ENCODE assay signal across 18 cellular contexts in the genomic region with DNA sequence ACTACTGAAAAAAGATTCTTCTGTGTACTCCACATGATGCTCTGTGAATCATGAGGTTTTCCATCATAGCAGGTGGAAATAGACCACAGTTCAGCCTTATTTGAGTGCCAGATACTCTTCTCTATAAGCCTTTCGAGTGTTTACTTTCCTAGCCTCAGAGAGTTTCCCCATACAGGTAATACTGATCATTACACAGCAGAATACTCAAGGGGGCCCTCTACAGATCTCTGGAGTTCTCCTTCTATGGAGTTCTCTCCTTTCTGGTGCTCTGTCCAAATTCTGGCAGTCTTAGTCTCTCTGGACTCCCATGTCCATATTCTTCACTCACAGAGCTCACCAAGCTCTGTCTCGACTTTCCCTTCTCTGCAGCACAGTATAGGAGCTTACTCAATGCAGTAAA.
DNase-seq lines count a peak whose midpoint lies in the region; ATAC-seq, FAIRE-seq and TF ChIP-seq lines count a peak whose summit lies in the region.
"Had no signal": no experiment of that assay in that cellular context is flagged by ENCODE, and none has a peak within 500 bp of the region (broad histone marks: within the 10 kb centered on the region; RNA-seq: fewer than 3 reads in every experiment).

No MANE protein-coding gene starts in this region.

- H3K4me3 ChIP-seq in HepG2 (replicated peaks in 1 of 3; ENCODE audit: insufficient read depth in 1 of 3, low read depth in 2 of 3, low read length in 3 of 3) (no peak overlapping the region), right lobe of liver (no peak overlapping the region), endodermal cell (ENCODE audit: low read length) (no peak overlapping the region)
- H3K4me3 ChIP-seq: cardiac muscle cell, SJSA1, vagina had no signal

- ATAC-seq in HepG2 (peak; percentile 90), right lobe of liver (no peak), GM19351 (IDR thresholded peaks at IDR 0.05; ENCODE audit: unreplicated experiment) (no peak)
- ATAC-seq: activated T-cell treated with anti-CD3 and anti-CD28 coated beads, Interleukin-2, amount 50 U/mL, for 4 hours had no signal

- H3K27me3 Mint-ChIP-seq in endodermal cell (ENCODE audit: insufficient read depth) = no peaks in the 10 kb centered on the region
- H3K27me3 Mint-ChIP-seq: activated naive CD8-positive, alpha-beta T cell treated with anti-CD3 and anti-CD28 coated beads, Interleukin-2, amount 10 ng/mL, durations not matched to agents 7 days and 5 days; memory B cell had no signal

- H2AFZ ChIP-seq in HepG2 (ENCODE audit: low read length) = no peak overlapping the region

- no peak overlapping the region for H3K4me3 Mint-ChIP-seq in endodermal cell
- H3K4me3 Mint-ChIP-seq: activated naive CD8-positive, alpha-beta T cell treated with anti-CD3 and anti-CD28 coated beads, Interleukin-2, amount 10 ng/mL, durations not matched to agents 7 days and 5 days; activated T-cell treated with anti-CD3 and anti-CD28 coated beads, Interleukin-2, amount 50 U/mL, for 4 hours; memory B cell had no signal

- no peaks in the 10 kb centered on the region for H4K20me1 ChIP-seq in HepG2 (ENCODE audit: insufficient read depth, low read length)

- H3K4me1 Mint-ChIP-seq in endodermal cell = no peaks in the 10 kb centered on the region
- H3K4me1 Mint-ChIP-seq: activated naive CD8-positive, alpha-beta T cell treated with anti-CD3 and anti-CD28 coated beads, Interleukin-2, amount 10 ng/mL, durations not matched to agents 7 days and 5 days; memory B cell had no signal

- no peak overlapping the region for H3K4me2 ChIP-seq in HepG2 (ENCODE audit: low read depth, low read length)

- TF ChIP-seq EP300 in HepG2 (IDR thresholded peaks at IDR 0.05; ENCODE audit: low read depth in 2 of 2, low read length in 2 of 2) (no peak), HepG2 (CRISPR knock-in tag; IDR thresholded peaks at IDR 0.05; ENCODE audit: borderline replicate concordance) (no peak)

- no peaks in the 10 kb centered on the region for H3K36me3 ChIP-seq in HepG2 (replicated peaks in 1 of 2; ENCODE audit: control insufficient read depth in 1 of 2, insufficient read depth in 2 of 2, low read length in 2 of 2)
- no peaks in the 10 kb centered on the region for H3K36me3 ChIP-seq in right lobe of liver
- no peaks in the 10 kb centered on the region for H3K36me3 ChIP-seq in endodermal cell (ENCODE audit: control insufficient read depth, insufficient read depth, low read length)
- H3K36me3 ChIP-seq: cardiac muscle cell, SJSA1, vagina had no signal

- TF ChIP-seq RAD21 in HepG2 (CRISPR knock-in tag; IDR thresholded peaks at IDR 0.05) = no peak

- no peaks in the 10 kb centered on the region for H3K79me2 ChIP-seq in HepG2 (ENCODE audit: insufficient read depth, low read length)

- CTCF ChIA-PET in HepG2 (lab: Yijun Ruan, JAX; ENCODE audit: low intra/inter-chr PET ratio, low total read pairs) = no interaction called here

- H3K27ac ChIP-seq in HepG2 (ENCODE audit: extremely low read length, insufficient read depth, low read length) (no peak overlapping the region), right lobe of liver (no peak overlapping the region), endodermal cell (ENCODE audit: low read depth, low read length) (no peak overlapping the region)
- H3K27ac ChIP-seq: cardiac muscle cell, SJSA1, vagina had no signal

- peak; percentile 15 for DNase-seq in HepG2 (ENCODE audit: low spot score)
- DNase-seq in right lobe of liver = no peak
- DNase-seq in NCI-H510A treated with DMSO at 0.1 percent for 48 hours (lab: John Stamatoyannopoulos, UW) = peak; percentile 81
- no peak for DNase-seq in endodermal cell
- DNase-seq in activated CD4-positive, alpha-beta T cell treated with anti-CD3 and anti-CD28 coated beads, Interleukin-2, amount 50 U/mL, for 4 hours = no peak
- DNase-seq in MV-4-11 (lab: John Stamatoyannopoulos, UW) = no peak
- DNase-seq in cerebellar cortex (ENCODE audit: low spot score) = no peak
- DNase-seq: activated CD4-positive, alpha-beta T cell treated with anti-CD3 and anti-CD28 coated beads for 48 hours; activated naive CD8-positive, alpha-beta T cell treated with anti-CD3 and anti-CD28 coated beads, Interleukin-2, amount 10 ng/mL, durations not matched to agents 7 days and 5 days; activated T-cell treated with anti-CD3 and anti-CD28 coated beads, Interleukin-2, amount 50 U/mL, for 4 hours; Calu3; Kasumi-1; NCI-H2081 treated with DMSO at 0.1 percent for 48 hours had no signal

- FAIRE-seq in HepG2 (lab: Jason Lieb, UNC) = no peak

- no peaks in the 10 kb centered on the region for H3K9me3 Mint-ChIP-seq in endodermal cell
- H3K9me3 Mint-ChIP-seq: activated naive CD8-positive, alpha-beta T cell treated with anti-CD3 and anti-CD28 coated beads, Interleukin-2, amount 10 ng/mL, durations not matched to agents 7 days and 5 days; activated T-cell treated with anti-CD3 and anti-CD28 coated beads, Interleukin-2, amount 50 U/mL, for 4 hours; memory B cell had no signal

- TF ChIP-seq POLR2A in HepG2 (IDR thresholded peaks at IDR 0.05; ENCODE audit: insufficient read depth in 1 of 2, low read depth in 2 of 2, low read length in 2 of 2) = no peak
- no peak for TF ChIP-seq POLR2A in right lobe of liver (IDR thresholded peaks at IDR 0.05)

- H3K9me3 ChIP-seq in HepG2 (ENCODE audit: low read length) (no peaks in the 10 kb centered on the region), right lobe of liver (no peaks in the 10 kb centered on the region), endodermal cell (ENCODE audit: control insufficient read depth, low read length) (no peaks in the 10 kb centered on the region)
- H3K9me3 ChIP-seq: SJSA1, vagina had no signal

- in situ Hi-C loops in HepG2 (cut with HindIII; ENCODE audit: extremely low pct_ligation_motif_present, low pct_unique_long_range_greater_than_20kb) = no loop called here

- no TSS peak for BruUV-seq in HepG2 (replicated peaks; lab: Mats Ljungman, UMichigan)

- TF ChIP-seq CTCF in HepG2 (CRISPR knock-in tag; IDR thresholded peaks at IDR 0.05) = no peak
- no peak for TF ChIP-seq CTCF in right lobe of liver (IDR thresholded peaks at IDR 0.05)
- peak; percentile 53 for TF ChIP-seq CTCF in endodermal cell (conservative IDR thresholded peaks at IDR 0.05)

- no peak overlapping the region for H3K27ac Mint-ChIP-seq in endodermal cell
- H3K27ac Mint-ChIP-seq: activated naive CD8-positive, alpha-beta T cell treated with anti-CD3 and anti-CD28 coated beads, Interleukin-2, amount 10 ng/mL, durations not matched to agents 7 days and 5 days; memory B cell had no signal

- POLR2A ChIA-PET in HepG2 (lab: Yijun Ruan, JAX) = no interaction called here

- WGBS in HepG2 (ENCODE audit: low lambda C conversion rate) = 2% methylated on average over 2 of the region's 2 CpGs
- WGBS in right lobe of liver (ENCODE audit: insufficient coverage, low coverage, low lambda C conversion rate, missing lambda C conversion rate) = 46% methylated on average over 2 of the region's 2 CpGs
- WGBS in endodermal cell (ENCODE audit: insufficient coverage in 1 of 2, insufficient read length in 1 of 2), 2 experiments = 85% methylated on average over 2 of the region's 2 CpGs

- no peaks in the 10 kb centered on the region for H3K27me3 ChIP-seq in HepG2 (ENCODE audit: control insufficient read depth in 1 of 2, insufficient read depth in 2 of 2, low read length in 2 of 2)
- H3K27me3 ChIP-seq in right lobe of liver = no peaks in the 10 kb centered on the region
- H3K27me3 ChIP-seq in endodermal cell (ENCODE audit: control insufficient read depth, insufficient read depth, low read length, poor library complexity, severe bottlenecking) = no peaks in the 10 kb centered on the region
- H3K27me3 ChIP-seq: cardiac muscle cell, SJSA1, vagina had no signal

- intact Hi-C loops in HepG2 (cut with micrococcal nuclease; ENCODE audit: unreplicated experiment) (loop anchor here (5.0 to 10.0 kb wide), 2 partner anchors 113 to 370 kb away; no protein-coding TSS in a partner anchor), right lobe of liver (cut with DNase I) (no loop called here)

- no peaks in the 10 kb centered on the region for H3K36me3 Mint-ChIP-seq in endodermal cell (ENCODE audit: low read depth)
- H3K36me3 Mint-ChIP-seq: activated naive CD8-positive, alpha-beta T cell treated with anti-CD3 and anti-CD28 coated beads, Interleukin-2, amount 10 ng/mL, durations not matched to agents 7 days and 5 days; memory B cell had no signal

- no peaks in the 10 kb centered on the region for H3K4me1 ChIP-seq in HepG2 (ENCODE audit: insufficient read depth, low read length)
- H3K4me1 ChIP-seq in right lobe of liver = no peaks in the 10 kb centered on the region
- H3K4me1 ChIP-seq in endodermal cell (ENCODE audit: control insufficient read depth, insufficient read depth, low read length) = no peaks in the 10 kb centered on the region
- H3K4me1 ChIP-seq: SJSA1, vagina had no signal

- H3K9ac ChIP-seq in HepG2 (ENCODE audit: insufficient read depth, low read depth, low read length) (no peak overlapping the region), endodermal cell (ENCODE audit: extremely low read depth, low read length, poor library complexity, severe bottlenecking) (no peak overlapping the region)

TF ChIP-seq in HepG2, 621 proteins besides CTCF, POLR2A, EP300 and RAD21 (continues in another document):
- TF ChIP-seq, protein P1, sequence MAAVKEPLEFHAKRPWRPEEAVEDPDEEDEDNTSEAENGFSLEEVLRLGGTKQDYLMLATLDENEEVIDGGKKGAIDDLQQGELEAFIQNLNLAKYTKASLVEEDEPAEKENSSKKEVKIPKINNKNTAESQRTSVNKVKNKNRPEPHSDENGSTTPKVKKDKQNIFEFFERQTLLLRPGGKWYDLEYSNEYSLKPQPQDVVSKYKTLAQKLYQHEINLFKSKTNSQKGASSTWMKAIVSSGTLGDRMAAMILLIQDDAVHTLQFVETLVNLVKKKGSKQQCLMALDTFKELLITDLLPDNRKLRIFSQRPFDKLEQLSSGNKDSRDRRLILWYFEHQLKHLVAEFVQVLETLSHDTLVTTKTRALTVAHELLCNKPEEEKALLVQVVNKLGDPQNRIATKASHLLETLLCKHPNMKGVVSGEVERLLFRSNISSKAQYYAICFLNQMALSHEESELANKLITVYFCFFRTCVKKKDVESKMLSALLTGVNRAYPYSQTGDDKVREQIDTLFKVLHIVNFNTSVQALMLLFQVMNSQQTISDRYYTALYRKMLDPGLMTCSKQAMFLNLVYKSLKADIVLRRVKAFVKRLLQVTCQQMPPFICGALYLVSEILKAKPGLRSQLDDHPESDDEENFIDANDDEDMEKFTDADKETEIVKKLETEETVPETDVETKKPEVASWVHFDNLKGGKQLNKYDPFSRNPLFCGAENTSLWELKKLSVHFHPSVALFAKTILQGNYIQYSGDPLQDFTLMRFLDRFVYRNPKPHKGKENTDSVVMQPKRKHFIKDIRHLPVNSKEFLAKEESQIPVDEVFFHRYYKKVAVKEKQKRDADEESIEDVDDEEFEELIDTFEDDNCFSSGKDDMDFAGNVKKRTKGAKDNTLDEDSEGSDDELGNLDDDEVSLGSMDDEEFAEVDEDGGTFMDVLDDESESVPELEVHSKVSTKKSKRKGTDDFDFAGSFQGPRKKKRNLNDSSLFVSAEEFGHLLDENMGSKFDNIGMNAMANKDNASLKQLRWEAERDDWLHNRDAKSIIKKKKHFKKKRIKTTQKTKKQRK (IDR thresholded peaks at IDR 0.05; ENCODE audit: low read length) = no peak
- no peak for TF ChIP-seq RFX5 (IDR thresholded peaks at IDR 0.05; ENCODE audit: low read depth, low read length)
- no peak for TF ChIP-seq ZNF333 (CRISPR knock-in tag; IDR thresholded peaks at IDR 0.05; ENCODE audit: borderline replicate concordance)
- TF ChIP-seq STAG1 (CRISPR knock-in tag; IDR thresholded peaks at IDR 0.05) = peak; percentile 52

Comparison
In these comparisons a context has a peak if more than half of its experiments do, and no peak if none do; other contexts are left out.
1. DNase-seq: peak in HepG2 (single experiment) and NCI-H510A treated with DMSO at 0.1 percent for 48 hours (single experiment); none in right lobe of liver (0 of 3), endodermal cell (single experiment), activated CD4-positive, alpha-beta T cell treated with anti-CD3 and anti-CD28 coated beads, Interleukin-2, amount 50 U/mL, for 4 hours (0 of 2), MV-4-11 (single experiment) and cerebellar cortex (single experiment).